Comparison of ENCODE assay signal across 14 cellular contexts in genomic region chr1:9655836-9656235, GRCh38. TPM values are rescaled to one million over a fixed set of nuclear protein-coding genes. Genes with fewer than 3 reads are reported as not detected.
A peak's percentile ranks its signal among the peaks of the same experiment; 100 is the strongest.
DNase-seq lines count a peak whose midpoint lies in the region; ATAC-seq and TF ChIP-seq lines count a peak whose summit lies in the region.
"Had no signal": no experiment of that assay in that cellular context is flagged by ENCODE, and none has a peak within 500 bp of the region (broad histone marks: within the 10 kb centered on the region; RNA-seq: fewer than 3 reads in every experiment).

No MANE protein-coding gene starts in this region.

- H3K36me3 Mint-ChIP-seq in T-helper 2 cell treated with Interferon-gamma antibody and Interleukin-4, amounts not matched to agents 5 μg/mL and 100 μg/mL, for 36 hours (ENCODE audit: low read depth) = peaks cover 53% of the 10 kb centered on the region
- H3K36me3 Mint-ChIP-seq in activated T-helper 17 cell treated with anti-CD3 and anti-CD28 coated beads, Interleukin-2, amount 50 U/mL, for 72 hours (ENCODE audit: low read depth) = peaks cover 89% of the 10 kb centered on the region

- H3K27me3 ChIP-seq in HL-60 (ENCODE audit: insufficient read depth, poor library complexity, severe bottlenecking) (no peaks in the 10 kb centered on the region), neutrophil (no peaks in the 10 kb centered on the region)

- H3K9me3 Mint-ChIP-seq in T-helper 2 cell treated with Interferon-gamma antibody and Interleukin-4, amounts not matched to agents 5 μg/mL and 100 μg/mL, for 36 hours = no peaks in the 10 kb centered on the region
- no peaks in the 10 kb centered on the region for H3K9me3 Mint-ChIP-seq in activated T-helper 17 cell treated with anti-CD3 and anti-CD28 coated beads, Interleukin-2, amount 50 U/mL, for 72 hours

- no peak for DNase-seq in T-helper 2 cell treated with Interferon-gamma antibody and Interleukin-4, amounts not matched to agents 5 μg/mL and 100 μg/mL, for 36 hours (ENCODE audit: low spot score)
- DNase-seq in T-helper 2 cell (no peak), HL-60 (ENCODE audit: low read depth in 1 of 2, low spot score in 1 of 2) (no peak), NCI-H2029 treated with DMSO at 0.1 percent for 48 hours (lab: John Stamatoyannopoulos, UW) (no peak), NCI-H1105 (lab: John Stamatoyannopoulos, UW) (no peak)
- DNase-seq: Caco-2, mesenchymal stem cell, occipital lobe, right lobe of liver had no signal

- H3K36me3 ChIP-seq in neutrophil = peaks cover 19% of the 10 kb centered on the region
- H3K36me3 ChIP-seq: esophagus muscularis mucosa, right lobe of liver, tibial nerve had no signal

- peak overlapping the region; percentile 93 for H3K4me3 Mint-ChIP-seq in T-helper 2 cell treated with Interferon-gamma antibody and Interleukin-4, amounts not matched to agents 5 μg/mL and 100 μg/mL, for 36 hours
- peak overlapping the region; percentile 99 for H3K4me3 Mint-ChIP-seq in activated T-helper 17 cell treated with anti-CD3 and anti-CD28 coated beads, Interleukin-2, amount 50 U/mL, for 72 hours

- no peak for TF ChIP-seq CTCF in HL-60 (IDR thresholded peaks at IDR 0.05; ENCODE audit: insufficient read depth, low read length)
- no peak for TF ChIP-seq CTCF in neutrophil (IDR thresholded peaks at IDR 0.05)

- H3K9me3 ChIP-seq in neutrophil = no peaks in the 10 kb centered on the region
- H3K9me3 ChIP-seq: Caco-2, esophagus muscularis mucosa, right lobe of liver, tibial nerve had no signal

- H3K27ac Mint-ChIP-seq in T-helper 2 cell treated with Interferon-gamma antibody and Interleukin-4, amounts not matched to agents 5 μg/mL and 100 μg/mL, for 36 hours = peak overlapping the region; percentile 92
- H3K27ac Mint-ChIP-seq in activated T-helper 17 cell treated with anti-CD3 and anti-CD28 coated beads, Interleukin-2, amount 50 U/mL, for 72 hours = peak overlapping the region; percentile 97

- no peaks in the 10 kb centered on the region for H3K27me3 Mint-ChIP-seq in T-helper 2 cell treated with Interferon-gamma antibody and Interleukin-4, amounts not matched to agents 5 μg/mL and 100 μg/mL, for 36 hours (ENCODE audit: low read depth)
- no peaks in the 10 kb centered on the region for H3K27me3 Mint-ChIP-seq in activated T-helper 17 cell treated with anti-CD3 and anti-CD28 coated beads, Interleukin-2, amount 50 U/mL, for 72 hours

- peaks cover 48% of the 10 kb centered on the region for H3K4me1 Mint-ChIP-seq in T-helper 2 cell treated with Interferon-gamma antibody and Interleukin-4, amounts not matched to agents 5 μg/mL and 100 μg/mL, for 36 hours (ENCODE audit: low read depth)
- H3K4me1 Mint-ChIP-seq in activated T-helper 17 cell treated with anti-CD3 and anti-CD28 coated beads, Interleukin-2, amount 50 U/mL, for 72 hours = peaks cover 42% of the 10 kb centered on the region

- H3K4me3 ChIP-seq in HL-60 (replicated peaks; ENCODE audit: insufficient read depth, low read length) (no peak overlapping the region), neutrophil (ENCODE audit: low read depth in 1 of 2, low read length in 1 of 2) (peak overlapping the region; percentile 97 to 99)
- H3K4me3 ChIP-seq: esophagus muscularis mucosa, right lobe of liver, tibial nerve had no signal

- no peak for ATAC-seq in activated T-helper 17 cell treated with anti-CD3 and anti-CD28 coated beads, Interleukin-2, amount 50 U/mL, for 72 hours (replicated peaks)
- ATAC-seq in HG03378 (IDR thresholded peaks at IDR 0.05; ENCODE audit: unreplicated experiment) = no peak
- ATAC-seq: right lobe of liver had no signal

- peaks cover 68 to 82% of the 10 kb centered on the region in 2 experiments for H3K4me1 ChIP-seq in neutrophil (ENCODE audit: control insufficient read depth in 1 of 2, insufficient read depth in 1 of 2, low read depth in 1 of 2, low read length in 1 of 2)

- H3K27ac ChIP-seq in HL-60 (replicated peaks) (peak overlapping the region; percentile 26; the same call in 1 of the 2 replicates), neutrophil (peak overlapping the region; percentile 100)
- H3K27ac ChIP-seq: esophagus muscularis mucosa, right lobe of liver, tibial nerve had no signal

RNA-seq across cellular contexts. Expression of gene PIK3CD, which starts 4.3 kb away (rescaled TPM):
- total RNA-seq in activated T-helper 17 cell treated with anti-CD3 and anti-CD28 coated beads, Interleukin-2, amount 50 U/mL, for 72 hours = 100 to 1,000 TPM; 114 to 120 TPM
